24 cellular contexts compared by ENCODE assay signal in the genomic region with DNA sequence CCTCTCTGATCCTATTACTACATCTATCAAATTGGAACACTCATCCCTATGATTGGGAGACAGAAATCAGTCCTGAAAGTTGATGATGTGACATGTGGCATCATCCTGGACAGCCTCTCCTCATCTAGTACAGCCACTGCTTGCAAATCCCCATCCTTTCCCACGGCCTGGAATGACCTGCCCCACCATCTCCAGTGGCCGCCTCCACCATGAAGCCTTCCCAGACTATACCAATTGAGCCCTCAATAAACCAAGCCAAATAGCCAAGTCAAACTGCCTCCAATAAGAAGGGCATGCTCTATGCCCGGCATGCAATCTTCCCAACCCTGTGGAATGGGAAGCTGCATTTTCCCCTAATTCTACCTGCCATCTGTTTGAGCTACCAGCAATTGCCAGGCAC. TPM values are rescaled to one million over a fixed set of nuclear protein-coding genes. Genes with fewer than 3 reads are reported as not detected.
DNase-seq lines count a peak whose midpoint lies in the region; TF ChIP-seq lines count a peak whose summit lies in the region.
"Had no signal": no experiment of that assay in that cellular context is flagged by ENCODE, and none has a peak within 500 bp of the region (broad histone marks: within the 10 kb centered on the region; RNA-seq: fewer than 3 reads in every experiment).

No MANE protein-coding gene starts in this region.

- CTCF ChIA-PET in MCF 10A (lab: Yijun Ruan, JAX): interaction anchor here (0.6 kb wide), 1 partner anchor 130 kb away, joined by 3 read pairs; no protein-coding TSS in a partner anchor

- peak overlapping the region; percentile 59 to 68 for H3K27ac ChIP-seq in breast epithelium
- peak overlapping the region in 3 of 4 donors; percentile 2 to 74 (median 72) for H3K27ac ChIP-seq in esophagus squamous epithelium
- H3K27ac ChIP-seq in neural progenitor cell: no peak overlapping the region
- H3K27ac ChIP-seq in vagina: peak overlapping the region; percentile 45
- H3K27ac ChIP-seq: heart right ventricle, psoas muscle, WERI-Rb-1 had no signal

- TF ChIP-seq CTCF in breast epithelium (IDR thresholded peaks at IDR 0.05): no peak
- TF ChIP-seq CTCF in MCF 10A (IDR thresholded peaks at IDR 0.05; ENCODE audit: unreplicated experiment): no peak
- TF ChIP-seq CTCF in esophagus squamous epithelium (IDR thresholded peaks at IDR 0.05): no peak
- TF ChIP-seq CTCF in neural progenitor cell (IDR thresholded peaks at IDR 0.05): no peak
- TF ChIP-seq CTCF in vagina (IDR thresholded peaks at IDR 0.05): no peak

- 72 to 75% methylated on average over 2 to 3 of the region's 3 CpGs for WGBS in esophagus squamous epithelium, 2 donors

- no peaks in the 10 kb centered on the region for H3K27me3 ChIP-seq in breast epithelium
- no peaks in the 10 kb centered on the region for H3K27me3 ChIP-seq in esophagus squamous epithelium
- peaks cover 19% of the 10 kb centered on the region for H3K27me3 ChIP-seq in neural progenitor cell
- no peaks in the 10 kb centered on the region for H3K27me3 ChIP-seq in vagina
- H3K27me3 ChIP-seq: heart right ventricle had no signal

- H3K4me1 ChIP-seq in breast epithelium (peaks cover 0 to 17% of the 10 kb centered on the region in 2 donors), esophagus squamous epithelium (peaks cover 31 to 92% (median 48%) of the 10 kb centered on the region in 3 donors), neural progenitor cell (peaks cover 20% of the 10 kb centered on the region), vagina (peaks cover 57% of the 10 kb centered on the region)

- H3K36me3 Mint-ChIP-seq in MCF 10A (ENCODE audit: insufficient read depth, unreplicated experiment): no peaks in the 10 kb centered on the region
- H3K36me3 Mint-ChIP-seq in neural progenitor cell: no peaks in the 10 kb centered on the region
- H3K36me3 Mint-ChIP-seq: CD14-positive monocyte, T-cell had no signal

- POLR2A ChIA-PET in MCF 10A (lab: Yijun Ruan, JAX): interaction anchor here (1.0 kb wide), 1 partner anchor 9 kb away, joined by 4 read pairs; no protein-coding TSS in a partner anchor

- H3K36me3 ChIP-seq in breast epithelium (no peaks in the 10 kb centered on the region), esophagus squamous epithelium (no peaks in the 10 kb centered on the region), neural progenitor cell (no peaks in the 10 kb centered on the region), vagina (no peaks in the 10 kb centered on the region)
- H3K36me3 ChIP-seq: heart right ventricle, WERI-Rb-1 had no signal

- no peaks in the 10 kb centered on the region for H3K27me3 Mint-ChIP-seq in MCF 10A (ENCODE audit: insufficient read depth, unreplicated experiment)
- peaks cover 16% of the 10 kb centered on the region for H3K27me3 Mint-ChIP-seq in neural progenitor cell (ENCODE audit: insufficient read depth, low read depth)
- H3K27me3 Mint-ChIP-seq: central memory CD8-positive, alpha-beta T cell; T-cell had no signal

- H3K9me3 Mint-ChIP-seq in MCF 10A (ENCODE audit: unreplicated experiment) (no peaks in the 10 kb centered on the region), neural progenitor cell (no peaks in the 10 kb centered on the region)
- H3K9me3 Mint-ChIP-seq: activated CD4-positive, alpha-beta T cell treated with anti-CD3 and anti-CD28 coated beads, Interleukin-2, amount 10 ng/mL, durations not matched to agents 7 days and 5 days; activated T-cell treated with anti-CD3 and anti-CD28 coated beads, Interleukin-2, amount 50 U/mL, for 72 hours; central memory CD8-positive, alpha-beta T cell; T-cell had no signal

- BruUV-seq in MCF 10A (replicated peaks; lab: Mats Ljungman, UMichigan): no TSS peak

- H3K27ac Mint-ChIP-seq in MCF 10A (ENCODE audit: low read depth, unreplicated experiment) (no peak overlapping the region), neural progenitor cell (peak overlapping the region; percentile 8)
- H3K27ac Mint-ChIP-seq: activated CD4-positive, alpha-beta T cell treated with anti-CD3 and anti-CD28 coated beads, Interleukin-2, amount 10 ng/mL, durations not matched to agents 7 days and 5 days; activated T-cell treated with anti-CD3 and anti-CD28 coated beads, Interleukin-2, amount 50 U/mL, for 72 hours; CD14-positive monocyte; T-cell had no signal

- intact Hi-C loops in breast epithelium (cut with DNase I; ENCODE audit: low total_unique reads): no loop called here
- intact Hi-C loops in MCF 10A (cut with micrococcal nuclease): no loop called here
- intact Hi-C loops in esophagus squamous epithelium (cut with DNase I): no loop called here
- intact Hi-C loops in vagina (cut with DNase I): no loop called here

- H3K9me3 ChIP-seq in breast epithelium: no peaks in the 10 kb centered on the region
- no peaks in the 10 kb centered on the region for H3K9me3 ChIP-seq in esophagus squamous epithelium
- H3K9me3 ChIP-seq in neural progenitor cell (ENCODE audit: low read depth): no peaks in the 10 kb centered on the region
- no peaks in the 10 kb centered on the region for H3K9me3 ChIP-seq in vagina
- H3K9me3 ChIP-seq: Caco-2, heart right ventricle, psoas muscle had no signal

- DNase-seq in breast epithelium (ENCODE audit: low spot score in 2 of 2): no peak
- DNase-seq in MCF 10A (ENCODE audit: unreplicated experiment): no peak
- DNase-seq in esophagus squamous epithelium (lab: John Stamatoyannopoulos, UW): no peak
- DNase-seq in neural progenitor cell (ENCODE audit: low spot score): no peak
- no peak for DNase-seq in vagina (ENCODE audit: extremely low spot score in 2 of 2)
- no peak for DNase-seq in NCI-H2227 treated with DMSO at 0.1 percent for 48 hours (lab: John Stamatoyannopoulos, UW)
- DNase-seq in NCI-H1048 (lab: John Stamatoyannopoulos, UW): no peak
- DNase-seq in stimulated activated naive CD4-positive, alpha-beta T cell treated with Interleukin-2 at 50 U/mL for 16 hours (lab: John Stamatoyannopoulos, UW): no peak
- DNase-seq: 8988T; activated CD4-positive, alpha-beta T cell treated with anti-CD3 and anti-CD28 coated beads, Interleukin-2, amount 10 ng/mL, durations not matched to agents 7 days and 5 days; activated naive CD4-positive, alpha-beta T cell treated with Interleukin-2 at 50 U/mL for 16 hours; activated T-cell treated with anti-CD3 and anti-CD28 coated beads, Interleukin-2, amount 50 U/mL, for 72 hours; dermis blood vessel endothelial cell; GDM1; heart right ventricle; NCI-H187; NK-92 treated with Interleukin-12 subunit alpha and Interleukin-12 subunit beta, amount 100 ng/mL, for 24 hours; psoas muscle; stimulated activated CD4-positive, alpha-beta T cell treated with anti-CD3 and anti-CD28 coated beads, Interleukin-4, amount 100 ng/mL, for 1 hour; T-cell; WERI-Rb-1 had no signal

- H3K9ac ChIP-seq in neural progenitor cell: no peak overlapping the region

- peak overlapping the region; percentile 82 for H2AFZ ChIP-seq in neural progenitor cell (replicated peaks)

- no peak for TF ChIP-seq POLR2A in breast epithelium (IDR thresholded peaks at IDR 0.05)
- no peak for TF ChIP-seq POLR2A in esophagus squamous epithelium (IDR thresholded peaks at IDR 0.05)
- TF ChIP-seq POLR2A in vagina (IDR thresholded peaks at IDR 0.05): no peak

- H3K4me1 Mint-ChIP-seq in MCF 10A (ENCODE audit: insufficient read depth, unreplicated experiment): peaks cover 5% of the 10 kb centered on the region
- H3K4me1 Mint-ChIP-seq in neural progenitor cell: peaks cover 37% of the 10 kb centered on the region

- no peaks in the 10 kb centered on the region for H3K79me2 ChIP-seq in neural progenitor cell (ENCODE audit: low read depth)

- H3K4me3 Mint-ChIP-seq in MCF 10A (ENCODE audit: unreplicated experiment): no peak overlapping the region
- H3K4me3 Mint-ChIP-seq in neural progenitor cell: no peak overlapping the region
- H3K4me3 Mint-ChIP-seq: activated CD4-positive, alpha-beta T cell treated with anti-CD3 and anti-CD28 coated beads, Interleukin-2, amount 10 ng/mL, durations not matched to agents 7 days and 5 days; activated T-cell treated with anti-CD3 and anti-CD28 coated beads, Interleukin-2, amount 50 U/mL, for 72 hours; CD14-positive monocyte; central memory CD8-positive, alpha-beta T cell; T-cell had no signal

- no peaks in the 10 kb centered on the region for H4K20me1 ChIP-seq in neural progenitor cell (ENCODE audit: low read depth)

- H3K4me3 ChIP-seq in breast epithelium (no peak overlapping the region), esophagus squamous epithelium (no peak overlapping the region), neural progenitor cell (no peak overlapping the region), vagina (no peak overlapping the region)
- H3K4me3 ChIP-seq: heart right ventricle, psoas muscle had no signal

- no peak overlapping the region for H3K4me2 ChIP-seq in neural progenitor cell

- peaks cover 21% of the 10 kb centered on the region for H3F3A ChIP-seq in neural progenitor cell (ENCODE audit: low read depth)

RNA-seq across cellular contexts. Expression of gene ARHGEF19, which starts 0.6 kb away (rescaled TPM):
- 10 to 100 TPM in 2 of 3 donors, 1 to 10 TPM in 1; 7.5 to 18.0 (median 12.9) TPM for total RNA-seq in breast epithelium
- total RNA-seq in MCF 10A (2022): 1.7 and 1.9 TPM in 2 replicates
- 10 to 100 TPM; 15.8 to 27.1 (median 20.6) TPM for total RNA-seq in esophagus squamous epithelium
- total RNA-seq in neural progenitor cell (ENCODE audit: low replicate concordance): 10.9 and 22.2 TPM in 2 replicates
- total RNA-seq in vagina: 19.4 TPM

RNA-seq across cellular contexts. Expression of gene CPLANE2, which starts 24.0 kb away (rescaled TPM):
- total RNA-seq in breast epithelium: 1 to 10 TPM; 4.3 to 9.5 (median 8.2) TPM
- 8.3 and 13.2 TPM in 2 replicates for total RNA-seq in MCF 10A (2022)
- 1 to 10 TPM; 3.6 to 5.6 (median 3.9) TPM for total RNA-seq in esophagus squamous epithelium
- total RNA-seq in neural progenitor cell (ENCODE audit: low replicate concordance): 3.0 and 11.4 TPM in 2 replicates
- 1.2 TPM for total RNA-seq in vagina

RNA-seq across cellular contexts. Expression of gene EPHA2, which starts 57.1 kb away (rescaled TPM):
- 10 to 100 TPM in 2 of 3 donors, 1 to 10 TPM in 1; 5.8 to 18.4 (median 16.7) TPM for total RNA-seq in breast epithelium
- total RNA-seq in MCF 10A (2022): 206 and 248 TPM in 2 replicates
- total RNA-seq in esophagus squamous epithelium: 100 to 1,000 TPM in 3 of 4 donors, 10 to 100 TPM in 1; 87.5 to 225 (median 137) TPM
- total RNA-seq in neural progenitor cell (ENCODE audit: low replicate concordance): 14.9 and 40.9 TPM in 2 replicates
- 264 TPM for total RNA-seq in vagina
- total RNA-seq: activated CD4-positive, alpha-beta T cell treated with anti-CD3 and anti-CD28 coated beads, Interleukin-2, amount 10 ng/mL, durations not matched to agents 7 days and 5 days had no signal
